In the genomic region with DNA sequence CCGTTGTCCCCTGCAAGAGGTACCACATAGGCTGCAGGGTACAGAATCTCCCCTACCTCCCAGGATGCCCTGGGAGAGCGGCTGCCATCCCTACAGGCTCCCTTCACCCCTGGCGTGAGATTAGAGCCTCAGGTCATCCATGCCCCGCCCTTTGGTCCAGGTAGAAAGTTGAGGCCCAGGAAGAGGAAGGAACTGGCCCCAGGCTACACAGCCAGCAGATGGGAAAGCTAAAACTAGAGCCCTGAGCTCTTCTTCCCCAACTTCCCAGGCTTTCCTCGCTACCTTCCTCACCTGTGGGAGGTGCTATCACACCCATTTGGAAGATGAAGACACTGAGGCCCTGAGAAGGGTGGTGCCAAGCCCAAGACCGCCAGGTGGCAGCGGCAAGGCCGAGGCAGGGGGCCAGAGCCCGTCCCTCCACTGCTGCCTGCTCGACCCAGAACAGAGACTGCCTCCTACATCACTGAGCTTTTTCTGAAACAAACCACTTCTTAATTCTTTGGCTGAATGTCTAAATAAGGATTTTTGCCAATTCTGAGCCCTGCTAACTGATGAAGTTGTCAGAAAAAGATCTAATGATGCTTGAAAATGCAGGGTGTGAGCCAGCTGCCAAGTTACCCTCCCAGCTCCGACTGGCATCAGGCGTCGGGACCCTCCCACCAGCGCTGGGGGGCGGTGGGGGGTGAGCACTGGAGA, we compare ENCODE assay signal across 1 cellular context.
TF ChIP-seq lines count a peak whose summit lies in the region.

No MANE protein-coding gene starts in this region.

TF ChIP-seq in GM12878, 131 proteins besides CTCF, POLR2A, EP300 and RAD21:
- TF ChIP-seq, protein P1, sequence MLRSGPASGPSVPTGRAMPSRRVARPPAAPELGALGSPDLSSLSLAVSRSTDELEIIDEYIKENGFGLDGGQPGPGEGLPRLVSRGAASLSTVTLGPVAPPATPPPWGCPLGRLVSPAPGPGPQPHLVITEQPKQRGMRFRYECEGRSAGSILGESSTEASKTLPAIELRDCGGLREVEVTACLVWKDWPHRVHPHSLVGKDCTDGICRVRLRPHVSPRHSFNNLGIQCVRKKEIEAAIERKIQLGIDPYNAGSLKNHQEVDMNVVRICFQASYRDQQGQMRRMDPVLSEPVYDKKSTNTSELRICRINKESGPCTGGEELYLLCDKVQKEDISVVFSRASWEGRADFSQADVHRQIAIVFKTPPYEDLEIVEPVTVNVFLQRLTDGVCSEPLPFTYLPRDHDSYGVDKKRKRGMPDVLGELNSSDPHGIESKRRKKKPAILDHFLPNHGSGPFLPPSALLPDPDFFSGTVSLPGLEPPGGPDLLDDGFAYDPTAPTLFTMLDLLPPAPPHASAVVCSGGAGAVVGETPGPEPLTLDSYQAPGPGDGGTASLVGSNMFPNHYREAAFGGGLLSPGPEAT (IDR thresholded peaks at IDR 0.05; ENCODE audit: low read depth) = no peak
